Comparison of ENCODE assay signal across 17 cellular contexts in the genomic region with DNA sequence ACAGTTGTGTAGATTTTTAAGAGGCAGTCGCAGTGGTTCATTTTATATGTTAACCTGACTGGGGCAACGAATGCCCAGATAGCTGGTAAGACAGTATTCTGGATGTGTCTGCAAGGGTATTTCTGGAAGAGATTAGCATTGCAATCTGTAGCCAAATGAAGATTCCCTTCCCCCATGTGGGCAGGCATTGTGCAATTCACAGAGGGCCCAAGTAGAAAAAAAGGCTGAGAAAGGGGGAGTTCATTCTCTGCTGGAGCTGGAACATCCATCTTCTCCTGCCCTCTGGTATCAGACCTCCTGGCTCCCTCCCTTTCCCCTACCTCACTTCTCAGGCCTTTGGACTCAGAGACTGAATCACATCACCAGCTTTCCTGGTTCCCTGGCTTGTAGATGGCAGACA.
"Had no signal": no experiment of that assay in that cellular context is flagged by ENCODE, and none has a peak within 500 bp of the region (broad histone marks: within the 10 kb centered on the region; RNA-seq: fewer than 3 reads in every experiment).

No MANE protein-coding gene starts in this region.

- H3K36me3 Mint-ChIP-seq: naive thymus-derived CD8-positive, alpha-beta T cell had no signal

- H3K4me3 ChIP-seq: hepatocyte, left lung, mucosa of descending colon, smooth muscle cell had no signal

- H3K79me2 ChIP-seq: hepatocyte had no signal

- H3K36me3 ChIP-seq: left lung, neutrophil had no signal

- H3K4me2 ChIP-seq: hepatocyte, smooth muscle cell had no signal

- H3K27me3 ChIP-seq: hepatocyte, left lung, neutrophil had no signal

- H2AFZ ChIP-seq: hepatocyte had no signal

- H3K9me3 Mint-ChIP-seq: activated naive CD4-positive, alpha-beta T cell treated with anti-CD3 and anti-CD28 coated beads for 36 hours; activated naive CD8-positive, alpha-beta T cell treated with anti-CD3 and anti-CD28 coated beads, Interleukin-2, amount 50 U/mL, for 24 hours; activated T-helper 2 cell treated with anti-CD3 and anti-CD28 coated beads, Interferon-gamma antibody, Interleukin-2, Interleukin-4, amounts not matched to agents 10 μg/mL and 5 μg/mL and 100 μg/mL, durations not matched to agents 14 hours and 24 hours and 36 hours; naive thymus-derived CD8-positive, alpha-beta T cell had no signal

- H3K27me3 Mint-ChIP-seq: activated naive CD8-positive, alpha-beta T cell treated with anti-CD3 and anti-CD28 coated beads, Interleukin-2, amount 50 U/mL, for 24 hours had no signal

- H3K27ac Mint-ChIP-seq: activated naive CD4-positive, alpha-beta T cell treated with anti-CD3 and anti-CD28 coated beads for 36 hours; activated naive CD8-positive, alpha-beta T cell treated with anti-CD3 and anti-CD28 coated beads, Interleukin-2, amount 50 U/mL, for 24 hours; activated T-helper 2 cell treated with anti-CD3 and anti-CD28 coated beads, Interferon-gamma antibody, Interleukin-2, Interleukin-4, amounts not matched to agents 10 μg/mL and 5 μg/mL and 100 μg/mL, durations not matched to agents 14 hours and 24 hours and 36 hours; endodermal cell; naive thymus-derived CD8-positive, alpha-beta T cell had no signal

- H3K4me3 Mint-ChIP-seq: activated naive CD4-positive, alpha-beta T cell treated with anti-CD3 and anti-CD28 coated beads for 36 hours; activated naive CD8-positive, alpha-beta T cell treated with anti-CD3 and anti-CD28 coated beads, Interleukin-2, amount 50 U/mL, for 24 hours; endodermal cell; naive thymus-derived CD8-positive, alpha-beta T cell had no signal

- ATAC-seq: activated naive CD8-positive, alpha-beta T cell treated with anti-CD3 and anti-CD28 coated beads, Interleukin-2, amount 50 U/mL, for 24 hours; left lung; mucosa of descending colon; naive thymus-derived CD8-positive, alpha-beta T cell; right cardiac atrium had no signal

- H3K4me1 Mint-ChIP-seq: endodermal cell had no signal

- H3K9me3 ChIP-seq: left lung, mucosa of descending colon, neutrophil had no signal

- H3K27ac ChIP-seq: hepatocyte, left lung, neutrophil had no signal

- DNase-seq: activated naive CD4-positive, alpha-beta T cell treated with anti-CD3 and anti-CD28 coated beads for 36 hours; activated naive CD8-positive, alpha-beta T cell treated with anti-CD3 and anti-CD28 coated beads, Interleukin-2, amount 50 U/mL, for 24 hours; endodermal cell; kidney; left lung; mammary epithelial cell; mucosa of descending colon; naive thymus-derived CD8-positive, alpha-beta T cell; right cardiac atrium; stimulated activated CD4-positive, alpha-beta T cell treated with anti-CD3 and anti-CD28 coated beads, Interleukin-4, amount 100 ng/mL, for 4 hours; stimulated activated CD8-positive, alpha-beta memory T cell treated with anti-CD3 and anti-CD28 coated beads, Interleukin-4, amount 100 ng/mL, for 48 hours; stimulated activated naive CD4-positive, alpha-beta T cell treated with Interleukin-2 at 50 U/mL for 16 hours; trophoblast cell had no signal
